Comparison of ENCODE assay signal across 14 cellular contexts in genomic region chr11:71955898-71956456, GRCh38. TPM values are rescaled to one million over a fixed set of nuclear protein-coding genes. Genes with fewer than 3 reads are reported as not detected.
DNase-seq lines count a peak whose midpoint lies in the region; ATAC-seq, FAIRE-seq and TF ChIP-seq lines count a peak whose summit lies in the region.
"Had no signal": no experiment of that assay in that cellular context is flagged by ENCODE, and none has a peak within 500 bp of the region (broad histone marks: within the 10 kb centered on the region; RNA-seq: fewer than 3 reads in every experiment).

No MANE protein-coding gene starts in this region.

- H3K36me3 ChIP-seq in CD8-positive, alpha-beta T cell (ENCODE audit: insufficient read depth, low read length): no peaks in the 10 kb centered on the region
- peaks cover 7 to 19% of the 10 kb centered on the region in 2 experiments for H3K36me3 ChIP-seq in GM12878 (ENCODE audit: control insufficient read depth in 2 of 2, insufficient read depth in 2 of 2, low read length in 1 of 2)
- H3K36me3 ChIP-seq: HAP-1 had no signal

- no peak for TF ChIP-seq POLR2A in GM12878 (IDR thresholded peaks at IDR 0.05; ENCODE audit: low read depth, low read length)

- no peak for DNase-seq in activated T-cell treated with anti-CD3 and anti-CD28 coated beads, Interleukin-2, amount 50 U/mL, for 24 hours
- DNase-seq in activated T-cell treated with anti-CD3 and anti-CD28 coated beads for 4 hours (no peak), GM12878 (ENCODE audit: low read depth, low spot score) (no peak), HFFc6 (no peak)
- DNase-seq in CD8-positive, alpha-beta T cell: no peak
- DNase-seq in stimulated activated naive CD8-positive, alpha-beta T cell treated with anti-CD3 and anti-CD28 coated beads, Interleukin-15, Interleukin-2, amounts not matched to agents 100 U/mL and 50 U/mL, for 24 hours: no peak
- DNase-seq: DMS79 had no signal

- H3K79me2 ChIP-seq in GM12878 (ENCODE audit: control insufficient read depth, insufficient read depth, low read length): peaks cover 41% of the 10 kb centered on the region

- H3K27ac ChIP-seq in CD8-positive, alpha-beta T cell (ENCODE audit: low read depth, low read length): no peak overlapping the region
- H3K27ac ChIP-seq in GM12878 (ENCODE audit: control insufficient read depth, insufficient read depth): no peak overlapping the region
- H3K27ac ChIP-seq: A549 had no signal

- no peak for ATAC-seq in CD8-positive, alpha-beta T cell
- ATAC-seq in GM12878: peak; percentile 42
- ATAC-seq in stimulated activated memory B cell treated with anti-CD40 and anti-IgM and Interleukin-4, amounts not matched to agents 10 μg/mL and 1 μg/mL and 100 μg/mL, for 72 hours: no peak
- no peak for ATAC-seq in stimulated activated naive CD8-positive, alpha-beta T cell treated with anti-CD3 and anti-CD28 coated beads, Interleukin-15, Interleukin-2, amounts not matched to agents 100 U/mL and 50 U/mL, for 24 hours
- ATAC-seq: A549 had no signal

- in situ Hi-C loops in GM12878 (cut with MboI): no loop called here

- TF ChIP-seq EP300 in GM12878 (IDR thresholded peaks at IDR 0.05; ENCODE audit: borderline replicate concordance in 1 of 2, control insufficient read depth in 1 of 2, low read depth in 2 of 2, low read length in 2 of 2): no peak

- H3K9ac ChIP-seq in GM12878 (ENCODE audit: control insufficient read depth, insufficient read depth, low read length): no peak overlapping the region

- no peaks in the 10 kb centered on the region for H3K9me3 ChIP-seq in CD8-positive, alpha-beta T cell (ENCODE audit: low read length)
- no peaks in the 10 kb centered on the region for H3K9me3 ChIP-seq in GM12878 (replicated peaks; ENCODE audit: control insufficient read depth, insufficient read depth, low read length)
- H3K9me3 ChIP-seq: A549, HAP-1 had no signal

- H3K4me3 ChIP-seq in CD8-positive, alpha-beta T cell (ENCODE audit: low read depth, low read length): no peak overlapping the region
- H3K4me3 ChIP-seq in GM12878: no peak overlapping the region
- H3K4me3 ChIP-seq: A549, HAP-1 had no signal

- no peak overlapping the region for H3K4me3 Mint-ChIP-seq in activated T-cell treated with anti-CD3 and anti-CD28 coated beads, Interleukin-2, amount 50 U/mL, for 24 hours
- H3K4me3 Mint-ChIP-seq in CD8-positive, alpha-beta T cell: no peak overlapping the region
- H3K4me3 Mint-ChIP-seq in stimulated activated memory B cell treated with anti-CD40 and anti-IgM and Interleukin-4, amounts not matched to agents 10 μg/mL and 1 μg/mL and 100 μg/mL, for 72 hours: no peak overlapping the region
- H3K4me3 Mint-ChIP-seq in HFFc6: no peak overlapping the region
- H3K4me3 Mint-ChIP-seq: CD14-positive monocyte, IgD-negative memory B cell had no signal

- peaks cover 2% of the 10 kb centered on the region for H3K9me3 Mint-ChIP-seq in activated T-cell treated with anti-CD3 and anti-CD28 coated beads, Interleukin-2, amount 50 U/mL, for 24 hours
- no peaks in the 10 kb centered on the region for H3K9me3 Mint-ChIP-seq in CD8-positive, alpha-beta T cell
- peaks cover 2% of the 10 kb centered on the region for H3K9me3 Mint-ChIP-seq in stimulated activated memory B cell treated with anti-CD40 and anti-IgM and Interleukin-4, amounts not matched to agents 10 μg/mL and 1 μg/mL and 100 μg/mL, for 72 hours
- H3K9me3 Mint-ChIP-seq in HFFc6: no peaks in the 10 kb centered on the region
- H3K9me3 Mint-ChIP-seq: CD14-positive monocyte, IgD-negative memory B cell had no signal

- POLR2A ChIA-PET in CD8-positive, alpha-beta T cell (lab: Charles Lee): no interaction called here
- POLR2A ChIA-PET in GM12878 (lab: Charles Lee): interaction anchor here (0.6 to 3.6 kb wide), 5 partner anchors 7 to 211 kb away, joined by 4 to 16 read pairs (median 8); partner anchors contain the start of genes RNF121 and XNDC1N

- H3K4me2 ChIP-seq in GM12878 (ENCODE audit: control insufficient read depth, insufficient read depth): no peak overlapping the region
- H3K4me2 ChIP-seq: A549 had no signal

- peaks cover 30% of the 10 kb centered on the region for H3K4me1 Mint-ChIP-seq in activated T-cell treated with anti-CD3 and anti-CD28 coated beads, Interleukin-2, amount 50 U/mL, for 24 hours (ENCODE audit: low read depth)
- peaks cover 21% of the 10 kb centered on the region for H3K4me1 Mint-ChIP-seq in CD8-positive, alpha-beta T cell (ENCODE audit: low read depth)
- H3K4me1 Mint-ChIP-seq in stimulated activated memory B cell treated with anti-CD40 and anti-IgM and Interleukin-4, amounts not matched to agents 10 μg/mL and 1 μg/mL and 100 μg/mL, for 72 hours: peaks cover 43% of the 10 kb centered on the region
- peaks cover 5% of the 10 kb centered on the region for H3K4me1 Mint-ChIP-seq in HFFc6 (ENCODE audit: low read depth)
- H3K4me1 Mint-ChIP-seq: CD14-positive monocyte had no signal

- H3K27me3 Mint-ChIP-seq in activated T-cell treated with anti-CD3 and anti-CD28 coated beads, Interleukin-2, amount 50 U/mL, for 24 hours: no peaks in the 10 kb centered on the region
- H3K27me3 Mint-ChIP-seq in CD8-positive, alpha-beta T cell (ENCODE audit: low read depth): no peaks in the 10 kb centered on the region
- H3K27me3 Mint-ChIP-seq in stimulated activated memory B cell treated with anti-CD40 and anti-IgM and Interleukin-4, amounts not matched to agents 10 μg/mL and 1 μg/mL and 100 μg/mL, for 72 hours: no peaks in the 10 kb centered on the region
- no peaks in the 10 kb centered on the region for H3K27me3 Mint-ChIP-seq in HFFc6 (ENCODE audit: insufficient read depth)
- H3K27me3 Mint-ChIP-seq: IgD-negative memory B cell had no signal

- SMC1A ChIA-PET in GM12878 (lab: Charles Lee; ENCODE audit: uncharacterized antibody, unreplicated experiment): interaction anchor here (1.0 to 4.3 kb wide), 9 partner anchors 11 to 475 kb away, joined by 3 to 27 read pairs (median 6); partner anchors contain the start of gene XNDC1N

- H3K27ac Mint-ChIP-seq in activated T-cell treated with anti-CD3 and anti-CD28 coated beads, Interleukin-2, amount 50 U/mL, for 24 hours: peak overlapping the region; percentile 45
- peak overlapping the region; percentile 15 for H3K27ac Mint-ChIP-seq in CD8-positive, alpha-beta T cell
- H3K27ac Mint-ChIP-seq in stimulated activated memory B cell treated with anti-CD40 and anti-IgM and Interleukin-4, amounts not matched to agents 10 μg/mL and 1 μg/mL and 100 μg/mL, for 72 hours: peak overlapping the region; percentile 25
- no peak overlapping the region for H3K27ac Mint-ChIP-seq in HFFc6

- H4K20me1 ChIP-seq in GM12878 (ENCODE audit: control insufficient read depth, insufficient read depth): no peaks in the 10 kb centered on the region

- H3K27me3 ChIP-seq in CD8-positive, alpha-beta T cell (ENCODE audit: insufficient read depth, low read length): no peaks in the 10 kb centered on the region
- H3K27me3 ChIP-seq in GM12878 (replicated peaks in 1 of 2; ENCODE audit: control insufficient read depth in 2 of 2, insufficient read depth in 2 of 2, low read length in 1 of 2): no peaks in the 10 kb centered on the region

- CTCF ChIA-PET in CD8-positive, alpha-beta T cell (lab: Charles Lee): interaction anchor here (1.2 kb wide), 1 partner anchor 22 kb away, joined by 6 read pairs; no protein-coding TSS in a partner anchor
- CTCF ChIA-PET in GM12878 (lab: Yijun Ruan, JAX): interaction anchor here (0.8 to 2.0 kb wide), 5 partner anchors 7 to 95 kb away, joined by 3 to 6 read pairs (median 3); no protein-coding TSS in a partner anchor

- FAIRE-seq in GM12878 (lab: Jason Lieb, UNC): no peak
- FAIRE-seq: A549, GM12891, H1 had no signal

- no peak overlapping the region for H2AFZ ChIP-seq in GM12878 (ENCODE audit: control insufficient read depth, low read depth, low read length)

- intact Hi-C loops in CD8-positive, alpha-beta T cell (cut with DNase I, micrococcal nuclease): no loop called here
- intact Hi-C loops in GM12878 (cut with micrococcal nuclease; ENCODE audit: unreplicated experiment): no loop called here

- 23% methylated on average over 3 of the region's 3 CpGs for WGBS in GM12878 (ENCODE audit: insufficient coverage, insufficient replicate concordance, low lambda C conversion rate, missing lambda C conversion rate)

- BruUV-seq in GM12878 (replicated peaks; lab: Mats Ljungman, UMichigan): no TSS peak

- no peak for TF ChIP-seq CTCF in CD8-positive, alpha-beta T cell (IDR thresholded peaks at IDR 0.05)
- TF ChIP-seq CTCF in GM12878 (IDR thresholded peaks at IDR 0.05 in 2 of 3, conservative IDR thresholded peaks at IDR 0.05 in 1 of 3; ENCODE audit: control insufficient read depth in 2 of 3, extremely low read depth in 1 of 3, insufficient read depth in 1 of 3, low read depth in 3 of 3, low read length in 3 of 3): no peak
- no peak for TF ChIP-seq CTCF in HFFc6 (IDR thresholded peaks at IDR 0.05)

- RAD21 ChIA-PET in GM12878 (lab: Charles Lee; ENCODE audit: unreplicated experiment): interaction anchor here (0.6 to 0.7 kb wide), 2 partner anchors 9 to 23 kb away, joined by 3 to 5 read pairs; no protein-coding TSS in a partner anchor

- TF ChIP-seq RAD21 in GM12878 (IDR thresholded peaks at IDR 0.05; ENCODE audit: insufficient read depth, low read depth, low read length): no peak

- H3K4me1 ChIP-seq in CD8-positive, alpha-beta T cell (ENCODE audit: insufficient read depth, low read length): no peaks in the 10 kb centered on the region
- no peaks in the 10 kb centered on the region; the same call in 1 of the 2 replicates for H3K4me1 ChIP-seq in GM12878 (ENCODE audit: control insufficient read depth, insufficient read depth, low read length)

- H3K36me3 Mint-ChIP-seq in activated T-cell treated with anti-CD3 and anti-CD28 coated beads, Interleukin-2, amount 50 U/mL, for 24 hours (ENCODE audit: low read depth): peaks cover 45% of the 10 kb centered on the region
- peaks cover 28% of the 10 kb centered on the region for H3K36me3 Mint-ChIP-seq in CD8-positive, alpha-beta T cell
- peaks cover 33% of the 10 kb centered on the region for H3K36me3 Mint-ChIP-seq in stimulated activated memory B cell treated with anti-CD40 and anti-IgM and Interleukin-4, amounts not matched to agents 10 μg/mL and 1 μg/mL and 100 μg/mL, for 72 hours
- peaks cover 6% of the 10 kb centered on the region for H3K36me3 Mint-ChIP-seq in HFFc6 (ENCODE audit: low read depth)

RNA-seq across cellular contexts. Expression of gene RNF121, which starts 27.1 kb away (rescaled TPM):
- total RNA-seq in CD8-positive, alpha-beta T cell: 1 to 10 TPM; 8.5 to 9.0 TPM
- 110 and 113 TPM in 2 replicates for total RNA-seq in GM12878 (2013; cell fraction: nucleolus; rRNA removed)
- 41.5 and 42.4 TPM in 2 replicates for total RNA-seq in GM12878 (2014; rRNA removed)
- total RNA-seq in GM12878 (2014; rRNA removed; fragmentation: Illumina TruSeq; extraction: Trizol): 23.1 and 27.8 TPM in 2 replicates
- total RNA-seq in GM12878 (2021): 42.9 and 46.0 TPM in 2 replicates
- polyA plus RNA-seq in GM12878 (2011; ENCODE audit: low read depth): 38.3 TPM
- 61.2 and 73.7 TPM in 2 replicates for polyA plus RNA-seq in GM12878 (2011; rRNA removed)
- polyA plus RNA-seq in GM12878 (2011; cell fraction: cytosol; rRNA removed): 63.4 and 67.6 TPM in 2 replicates
- 138 TPM in 2 replicates for polyA plus RNA-seq in GM12878 (2011; cell fraction: nucleus; rRNA removed)
- 33.0 and 40.7 TPM in 2 replicates for polyA plus RNA-seq in GM12878 (2012)
- polyA plus RNA-seq in GM12878 (2014; fragmentation: Illumina TruSeq; extraction: Trizol): 36.7 and 47.2 TPM in 2 replicates
- polyA plus RNA-seq in GM12878 (2014; fragmentation: Nextera tagmentation; extraction: Ambion mirVana): 10 to 100 TPM in 1 of 2 experiments, 1 to 10 TPM in 1; 8.6 to 19.0 TPM
- polyA plus RNA-seq in GM12878 (2014; rRNA removed): 43.7 and 52.5 TPM in 2 replicates
- 10 to 100 TPM; 19.4 to 22.2 TPM for polyA plus RNA-seq in GM12878 (2016; fragmentation: Nextera tagmentation; extraction: Ambion mirVana)
- polyA minus RNA-seq in GM12878 (2011; rRNA and poly(A)+ RNA removed): 104 and 123 TPM in 2 replicates
- polyA minus RNA-seq in GM12878 (2011; cell fraction: cytosol; rRNA and poly(A)+ RNA removed): 12.0 and 18.3 TPM in 2 replicates
- polyA minus RNA-seq in GM12878 (2011; cell fraction: nucleus; rRNA and poly(A)+ RNA removed): 54.3 and 96.9 TPM in 2 replicates
- 10 to 100 TPM; 36.7 to 41.6 (median 38.7) TPM for total RNA-seq in HFFc6 (2021; fragmentation: NEBNext Ultra II Directional; extraction: Animal tissue kit (Norgen Biotek cat#: 25700))

RNA-seq across cellular contexts. Expression of gene XNDC1N, which starts 27.6 kb away (rescaled TPM):
- total RNA-seq in CD8-positive, alpha-beta T cell: 10 to 100 TPM; 11.7 to 12.6 TPM
- total RNA-seq in GM12878 (2013; cell fraction: nucleolus; rRNA removed): 83.3 and 85.6 TPM in 2 replicates
- total RNA-seq in GM12878 (2014; rRNA removed) (6.2 and 8.5 TPM in 2 replicates), GM12878 (2014; rRNA removed; fragmentation: Illumina TruSeq; extraction: Trizol) (12.8 and 13.6 TPM in 2 replicates), GM12878 (2021) (9.8 and 10.4 TPM in 2 replicates)
- polyA plus RNA-seq in GM12878 (2011; ENCODE audit: low read depth): 3.7 TPM
- polyA plus RNA-seq in GM12878 (2011; rRNA removed) (6.2 and 8.2 TPM in 2 replicates), GM12878 (2014; fragmentation: Illumina TruSeq; extraction: Trizol) (5.7 and 9.7 TPM in 2 replicates), GM12878 (2014; fragmentation: Nextera tagmentation; extraction: Ambion mirVana) (10 to 100 TPM in 1 of 2 experiments, 1 to 10 TPM in 1; 8.2 to 13.7 TPM), GM12878 (2014; rRNA removed) (6.1 and 9.2 TPM in 2 replicates), GM12878 (2016; fragmentation: Nextera tagmentation; extraction: Ambion mirVana) (10 to 100 TPM; 11.1 to 12.8 TPM)
- 7.1 and 7.9 TPM in 2 replicates for polyA plus RNA-seq in GM12878 (2011; cell fraction: cytosol; rRNA removed)
- 12.0 and 12.8 TPM in 2 replicates for polyA plus RNA-seq in GM12878 (2011; cell fraction: nucleus; rRNA removed)
- 3.0 TPM in 2 replicates for polyA plus RNA-seq in GM12878 (2012)
- polyA minus RNA-seq in GM12878 (2011; rRNA and poly(A)+ RNA removed): 16.2 and 17.8 TPM in 2 replicates
- polyA minus RNA-seq in GM12878 (2011; cell fraction: cytosol; rRNA and poly(A)+ RNA removed): 3.6 and 4.3 TPM in 2 replicates
- 19.8 and 32.1 TPM in 2 replicates for polyA minus RNA-seq in GM12878 (2011; cell fraction: nucleus; rRNA and poly(A)+ RNA removed)
- 1 to 10 TPM; 2.3 to 4.0 (median 3.4) TPM for total RNA-seq in HFFc6 (2021; fragmentation: NEBNext Ultra II Directional; extraction: Animal tissue kit (Norgen Biotek cat#: 25700))

RNA-seq across cellular contexts. Expression of gene IL18BP, which starts 42.7 kb away (rescaled TPM):
- total RNA-seq in CD8-positive, alpha-beta T cell: 10 to 100 TPM; 13.7 to 13.8 TPM
- 42.0 and 53.6 TPM in 2 replicates for total RNA-seq in GM12878 (2013; cell fraction: nucleolus; rRNA removed)
- total RNA-seq in GM12878 (2014; rRNA removed) (4.9 and 5.5 TPM in 2 replicates), GM12878 (2014; rRNA removed; fragmentation: Illumina TruSeq; extraction: Trizol) (5.0 and 5.9 TPM in 2 replicates), GM12878 (2021) (16.3 and 19.0 TPM in 2 replicates)
- 15.3 TPM for polyA plus RNA-seq in GM12878 (2011; ENCODE audit: low read depth)
- polyA plus RNA-seq in GM12878 (2011; rRNA removed) (9.2 and 11.8 TPM in 2 replicates), GM12878 (2014; fragmentation: Illumina TruSeq; extraction: Trizol) (13.7 and 15.9 TPM in 2 replicates), GM12878 (2014; fragmentation: Nextera tagmentation; extraction: Ambion mirVana) (1 to 10 TPM; 2.6 to 3.5 TPM), GM12878 (2014; rRNA removed) (18.1 and 23.4 TPM in 2 replicates), GM12878 (2016; fragmentation: Nextera tagmentation; extraction: Ambion mirVana) (10 to 100 TPM; 10.2 to 11.1 TPM)
- 6.1 and 7.4 TPM in 2 replicates for polyA plus RNA-seq in GM12878 (2011; cell fraction: cytosol; rRNA removed)
- polyA plus RNA-seq in GM12878 (2011; cell fraction: nucleus; rRNA removed): 88.6 and 89.9 TPM in 2 replicates
- polyA plus RNA-seq in GM12878 (2012): 14.2 and 16.9 TPM in 2 replicates
- polyA minus RNA-seq in GM12878 (2011; rRNA and poly(A)+ RNA removed): 14.6 and 16.2 TPM in 2 replicates
- polyA minus RNA-seq in GM12878 (2011; cell fraction: cytosol; rRNA and poly(A)+ RNA removed): 2.2 and 2.3 TPM in 2 replicates
- 14.4 and 21.9 TPM in 2 replicates for polyA minus RNA-seq in GM12878 (2011; cell fraction: nucleus; rRNA and poly(A)+ RNA removed)
- 1 to 10 TPM; 1.5 to 2.3 (median 1.8) TPM for total RNA-seq in HFFc6 (2021; fragmentation: NEBNext Ultra II Directional; extraction: Animal tissue kit (Norgen Biotek cat#: 25700))
